34 cellular contexts compared by ENCODE assay signal in the genomic region with DNA sequence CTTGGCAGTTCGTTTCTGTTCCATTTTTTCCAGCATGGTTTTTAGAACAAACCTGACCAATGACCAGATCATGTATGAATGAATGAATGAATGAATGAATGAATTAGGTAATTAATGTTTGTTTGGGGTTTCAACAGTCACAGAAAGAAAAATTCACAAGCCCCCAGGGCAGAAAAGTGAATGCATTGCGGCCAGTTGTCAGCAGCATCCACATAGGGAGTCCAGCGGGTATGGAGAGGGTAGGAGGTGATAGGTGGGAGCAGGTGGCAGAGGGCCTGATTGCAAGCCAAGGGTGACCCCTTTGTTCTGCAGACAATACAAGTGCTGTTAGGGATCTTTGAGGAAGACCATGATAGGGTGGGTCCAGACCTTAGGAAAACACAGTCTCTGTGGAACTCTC.
"Had no signal": no experiment of that assay in that cellular context is flagged by ENCODE, and none has a peak within 500 bp of the region (broad histone marks: within the 10 kb centered on the region; RNA-seq: fewer than 3 reads in every experiment).

No MANE protein-coding gene starts in this region.

- H3K36me3 ChIP-seq: adrenal gland, pancreas, right atrium auricular region, WERI-Rb-1 had no signal

- H3K4me1 ChIP-seq: adrenal gland, gastroesophageal sphincter, tibial nerve had no signal

- DNase-seq: activated CD4-positive, alpha-beta memory T cell treated with anti-CD3 and anti-CD28 coated beads for 36 hours; activated CD4-positive, alpha-beta T cell treated with anti-CD3 and anti-CD28 coated beads, Interleukin-2, amount 10 ng/mL, durations not matched to agents 24 days and 14 days; activated CD8-positive, alpha-beta memory T cell treated with anti-CD3 and anti-CD28 coated beads, Interleukin-2, amount 50 U/mL, for 4 hours; activated effector memory CD4-positive, alpha-beta T cell treated with anti-CD3 and anti-CD28 coated beads, Interleukin-2, amount 50 U/mL, for 16 hours; activated naive CD4-positive, alpha-beta T cell treated with anti-CD3 and anti-CD28 coated beads for 36 hours; activated naive CD8-positive, alpha-beta T cell treated with anti-CD3 and anti-CD28 coated beads for 36 hours; activated T-cell treated with anti-CD3 and anti-CD28 coated beads, Interleukin-2, amount 50 U/mL, for 1 hour; aorta; dorsolateral prefrontal cortex; effector memory CD4-positive, alpha-beta T cell; hippocampal formation; left ventricle myocardium superior; naive B cell; stimulated activated CD4-positive, alpha-beta T cell treated with anti-CD3 and anti-CD28 coated beads, Interleukin-1b, Interleukin-23, amount 100 ng/mL, for 48 hours; stimulated activated CD4-positive, alpha-beta T cell treated with anti-CD3 and anti-CD28 coated beads, Interleukin-4, amount 100 ng/mL, for 4 hours; stimulated activated CD8-positive, alpha-beta memory T cell treated with anti-CD3 and anti-CD28 coated beads, Interleukin-4, amount 100 ng/mL, for 48 hours; stimulated activated naive CD4-positive, alpha-beta T cell; T1000; WERI-Rb-1 had no signal

- H3K27me3 Mint-ChIP-seq: activated CD4-positive, alpha-beta memory T cell treated with anti-CD3 and anti-CD28 coated beads for 36 hours; activated CD4-positive, alpha-beta T cell treated with anti-CD3 and anti-CD28 coated beads, Interleukin-2, amount 10 ng/mL, durations not matched to agents 24 days and 14 days; activated naive CD8-positive, alpha-beta T cell treated with anti-CD3 and anti-CD28 coated beads for 36 hours; naive B cell had no signal

- H3K9me3 ChIP-seq: adrenal gland, gastroesophageal sphincter, pancreas, right atrium auricular region, suprapubic skin, tibial nerve had no signal

- H3K36me3 Mint-ChIP-seq: mesothelial cell of epicardium had no signal

- H3K27ac ChIP-seq: coronary artery, dorsolateral prefrontal cortex, gastroesophageal sphincter, pancreas, right atrium auricular region, suprapubic skin, tibial nerve, WERI-Rb-1 had no signal

- FAIRE-seq: keratinocyte, pancreas had no signal

- H3K4me2 ChIP-seq: smooth muscle cell had no signal

- H3K27ac Mint-ChIP-seq: activated CD4-positive, alpha-beta memory T cell treated with anti-CD3 and anti-CD28 coated beads for 36 hours; activated CD4-positive, alpha-beta T cell treated with anti-CD3 and anti-CD28 coated beads, Interleukin-2, amount 10 ng/mL, durations not matched to agents 24 days and 14 days; activated naive CD4-positive, alpha-beta T cell treated with anti-CD3 and anti-CD28 coated beads for 36 hours; activated naive CD8-positive, alpha-beta T cell treated with anti-CD3 and anti-CD28 coated beads for 36 hours; activated T-helper 1 cell treated with anti-CD3 and anti-CD28 coated beads, Interleukin-12 subunit alpha, Interleukin-12 subunit beta, Interleukin-2, Interleukin-4 antibody, amounts not matched to agents 30 ng/mL and 10 ng/mL and 1 ng/mL, durations not matched to agents 14 hours and 24 hours and 36 hours; mesothelial cell of epicardium; T-helper 1 cell treated with Interleukin-12 subunit alpha and Interleukin-12 subunit beta and Interleukin-4 antibody, amounts not matched to agents 30 μg/mL and 1 μg/mL, for 36 hours had no signal

- H3K9me3 Mint-ChIP-seq: activated CD4-positive, alpha-beta memory T cell treated with anti-CD3 and anti-CD28 coated beads for 36 hours; activated CD4-positive, alpha-beta T cell treated with anti-CD3 and anti-CD28 coated beads, Interleukin-2, amount 10 ng/mL, durations not matched to agents 24 days and 14 days; activated naive CD4-positive, alpha-beta T cell treated with anti-CD3 and anti-CD28 coated beads for 36 hours; activated naive CD8-positive, alpha-beta T cell treated with anti-CD3 and anti-CD28 coated beads for 36 hours; activated T-helper 1 cell treated with anti-CD3 and anti-CD28 coated beads, Interleukin-12 subunit alpha, Interleukin-12 subunit beta, Interleukin-2, Interleukin-4 antibody, amounts not matched to agents 30 ng/mL and 10 ng/mL and 1 ng/mL, durations not matched to agents 14 hours and 24 hours and 36 hours; mesothelial cell of epicardium; naive B cell; neural crest cell; T-helper 1 cell treated with Interleukin-12 subunit alpha and Interleukin-12 subunit beta and Interleukin-4 antibody, amounts not matched to agents 30 μg/mL and 1 μg/mL, for 36 hours had no signal

- H3K4me3 Mint-ChIP-seq: activated CD4-positive, alpha-beta memory T cell treated with anti-CD3 and anti-CD28 coated beads for 36 hours; activated CD4-positive, alpha-beta T cell treated with anti-CD3 and anti-CD28 coated beads, Interleukin-2, amount 10 ng/mL, durations not matched to agents 24 days and 14 days; activated naive CD4-positive, alpha-beta T cell treated with anti-CD3 and anti-CD28 coated beads for 36 hours; activated naive CD8-positive, alpha-beta T cell treated with anti-CD3 and anti-CD28 coated beads for 36 hours; activated T-helper 1 cell treated with anti-CD3 and anti-CD28 coated beads, Interleukin-12 subunit alpha, Interleukin-12 subunit beta, Interleukin-2, Interleukin-4 antibody, amounts not matched to agents 30 ng/mL and 10 ng/mL and 1 ng/mL, durations not matched to agents 14 hours and 24 hours and 36 hours; brain; mesothelial cell of epicardium; neural crest cell; T-helper 1 cell treated with Interleukin-12 subunit alpha and Interleukin-12 subunit beta and Interleukin-4 antibody, amounts not matched to agents 30 μg/mL and 1 μg/mL, for 36 hours had no signal

- H3K27me3 ChIP-seq: adrenal gland, dorsolateral prefrontal cortex, gastroesophageal sphincter, pancreas, right atrium auricular region, suprapubic skin, tibial nerve had no signal

- H3K4me3 ChIP-seq: adrenal gland, coronary artery, dorsolateral prefrontal cortex, gastroesophageal sphincter, pancreas, right atrium auricular region, smooth muscle cell, suprapubic skin, tibial nerve had no signal

- ATAC-seq: activated CD4-positive, CD25-positive, alpha-beta regulatory T cell treated with anti-CD3 and anti-CD28 coated beads, Interleukin-2, amount 50 U/mL, for 24 hours; gastroesophageal sphincter; left ventricle myocardium superior had no signal
